Comparison of ENCODE assay signal across 23 cellular contexts in genomic region chr16:31002252-31002700, GRCh38. TPM values are rescaled to one million over a fixed set of nuclear protein-coding genes. Genes with fewer than 3 reads are reported as not detected.
DNase-seq lines count a peak whose midpoint lies in the region; ATAC-seq and TF ChIP-seq lines count a peak whose summit lies in the region.
"Had no signal": no experiment of that assay in that cellular context is flagged by ENCODE, and none has a peak within 500 bp of the region (broad histone marks: within the 10 kb centered on the region; RNA-seq: fewer than 3 reads in every experiment).

No MANE protein-coding gene starts in this region.

- in situ Hi-C loops in T47D (cut with HindIII; ENCODE audit: low pct_unique_long_range_greater_than_20kb, low sequenced_read_pairs), result no loop called here

- H3K4me3 ChIP-seq in epithelial cell of esophagus (ENCODE audit: low read length), result no peak overlapping the region
- H3K4me3 ChIP-seq: tibial artery had no signal

- no TSS peak for BruUV-seq in MCF 10A (replicated peaks; lab: Mats Ljungman, UMichigan)

- H3K36me3 Mint-ChIP-seq in MCF 10A (ENCODE audit: insufficient read depth, unreplicated experiment) (no peaks in the 10 kb centered on the region), nephron (ENCODE audit: low read depth) (no peaks in the 10 kb centered on the region), type B pancreatic cell (no peaks in the 10 kb centered on the region), HFFc6 (ENCODE audit: low read depth) (peaks cover 6% of the 10 kb centered on the region; the same call in 1 of the 2 replicates)
- H3K36me3 Mint-ChIP-seq: activated naive CD4-positive, alpha-beta T cell treated with anti-CD3 and anti-CD28 coated beads, Interleukin-2, amount 50 U/mL, for 24 hours had no signal

- POLR2A ChIA-PET in MCF 10A (lab: Yijun Ruan, JAX), result interaction anchor here (0.7 kb wide), 1 partner anchor 53 kb away, joined by 3 read pairs; no protein-coding TSS in a partner anchor

- DNase-seq in T47D (ENCODE audit: low read depth in 1 of 2, low spot score in 1 of 2) (peak; percentile 91 to 92), MCF 10A (ENCODE audit: unreplicated experiment) (no peak), epithelial cell of esophagus (ENCODE audit: low read depth) (peak; percentile 86), type B pancreatic cell (ENCODE audit: extremely low spot score, unreplicated experiment) (no peak), HFFc6 (no peak)
- no peak for DNase-seq in activated T-cell treated with anti-CD3 and anti-CD28 coated beads, Interleukin-2, amount 50 U/mL, for 48 hours
- DNase-seq: activated CD4-positive, alpha-beta T cell treated with anti-CD3 and anti-CD28 coated beads, Interleukin-2, amount 50 U/mL, for 48 hours; activated CD4-positive, CD25-positive, alpha-beta regulatory T cell; activated CD8-positive, alpha-beta memory T cell treated with anti-CD3 and anti-CD28 coated beads, Interleukin-2, amount 50 U/mL, for 4 hours; CD4-positive, alpha-beta T cell; hippocampal formation; left ventricle myocardium superior; NCI-H2081; NCI-H345; stimulated activated CD4-positive, alpha-beta T cell treated with anti-CD3 and anti-CD28 coated beads, Interleukin-4, amount 100 ng/mL, for 4 hours; stimulated activated naive CD4-positive, alpha-beta T cell treated with Interleukin-2 at 50 U/mL for 16 hours; tibial artery had no signal

- ATAC-seq in GM19395 (IDR thresholded peaks at IDR 0.05; ENCODE audit: unreplicated experiment), result no peak
- ATAC-seq: activated T-helper 17 cell treated with anti-CD3 and anti-CD28 coated beads, Interleukin-2, amount 50 U/mL, for 72 hours had no signal

- peaks cover 6% of the 10 kb centered on the region for H3K4me1 Mint-ChIP-seq in MCF 10A (ENCODE audit: insufficient read depth, unreplicated experiment)
- peaks cover 42% of the 10 kb centered on the region for H3K4me1 Mint-ChIP-seq in nephron
- peaks cover 23% of the 10 kb centered on the region for H3K4me1 Mint-ChIP-seq in type B pancreatic cell (ENCODE audit: unreplicated experiment)
- peaks cover 41% of the 10 kb centered on the region for H3K4me1 Mint-ChIP-seq in HFFc6 (ENCODE audit: low read depth)
- H3K4me1 Mint-ChIP-seq: activated naive CD4-positive, alpha-beta T cell treated with anti-CD3 and anti-CD28 coated beads, Interleukin-2, amount 50 U/mL, for 24 hours; activated T-helper 17 cell treated with anti-CD3 and anti-CD28 coated beads, Interleukin-2, amount 50 U/mL, for 72 hours; central memory CD8-positive, alpha-beta T cell; IgD-negative memory B cell had no signal

- intact Hi-C loops in MCF 10A (cut with micrococcal nuclease), result no loop called here

- H3K4me3 Mint-ChIP-seq in MCF 10A (ENCODE audit: unreplicated experiment), result no peak overlapping the region
- peak overlapping the region in 1 of 3 experiments; percentile 21 for H3K4me3 Mint-ChIP-seq in nephron
- H3K4me3 Mint-ChIP-seq in type B pancreatic cell, result peak overlapping the region; percentile 75
- no peak overlapping the region for H3K4me3 Mint-ChIP-seq in HFFc6
- H3K4me3 Mint-ChIP-seq: activated naive CD4-positive, alpha-beta T cell treated with anti-CD3 and anti-CD28 coated beads, Interleukin-2, amount 50 U/mL, for 24 hours; activated T-helper 17 cell treated with anti-CD3 and anti-CD28 coated beads, Interleukin-2, amount 50 U/mL, for 72 hours; CD4-positive, alpha-beta T cell; central memory CD8-positive, alpha-beta T cell; IgD-negative memory B cell had no signal

- peaks cover 8% of the 10 kb centered on the region for H3K27me3 Mint-ChIP-seq in MCF 10A (ENCODE audit: insufficient read depth, unreplicated experiment)
- H3K27me3 Mint-ChIP-seq in nephron (ENCODE audit: low read depth), result peaks cover 3% of the 10 kb centered on the region
- H3K27me3 Mint-ChIP-seq in type B pancreatic cell, result peaks cover 14% of the 10 kb centered on the region
- H3K27me3 Mint-ChIP-seq in HFFc6 (ENCODE audit: insufficient read depth), result no peaks in the 10 kb centered on the region; the same call in none of the 2 replicates
- H3K27me3 Mint-ChIP-seq: activated naive CD4-positive, alpha-beta T cell treated with anti-CD3 and anti-CD28 coated beads, Interleukin-2, amount 50 U/mL, for 24 hours; activated T-helper 17 cell treated with anti-CD3 and anti-CD28 coated beads, Interleukin-2, amount 50 U/mL, for 72 hours; CD4-positive, alpha-beta T cell; central memory CD8-positive, alpha-beta T cell had no signal

- H3K9me3 Mint-ChIP-seq in MCF 10A (ENCODE audit: unreplicated experiment), result no peaks in the 10 kb centered on the region
- no peaks in the 10 kb centered on the region for H3K9me3 Mint-ChIP-seq in nephron
- no peaks in the 10 kb centered on the region for H3K9me3 Mint-ChIP-seq in type B pancreatic cell
- no peaks in the 10 kb centered on the region for H3K9me3 Mint-ChIP-seq in HFFc6
- H3K9me3 Mint-ChIP-seq: activated naive CD4-positive, alpha-beta T cell treated with anti-CD3 and anti-CD28 coated beads, Interleukin-2, amount 50 U/mL, for 24 hours; activated T-helper 17 cell treated with anti-CD3 and anti-CD28 coated beads, Interleukin-2, amount 50 U/mL, for 72 hours; CD4-positive, alpha-beta T cell; central memory CD8-positive, alpha-beta T cell; IgD-negative memory B cell had no signal

- no peak for TF ChIP-seq CTCF in MCF 10A (IDR thresholded peaks at IDR 0.05; ENCODE audit: unreplicated experiment)
- TF ChIP-seq CTCF in epithelial cell of esophagus (IDR thresholded peaks at IDR 0.05; ENCODE audit: insufficient read depth, low read depth, low read length, missing control alignments), result no peak
- no peak for TF ChIP-seq CTCF in nephron (IDR thresholded peaks at IDR 0.05; ENCODE audit: unreplicated experiment in 3 of 3)
- TF ChIP-seq CTCF in type B pancreatic cell (conservative IDR thresholded peaks at IDR 0.05), result no peak
- TF ChIP-seq CTCF in HFFc6 (IDR thresholded peaks at IDR 0.05), result no peak

- H3K27ac Mint-ChIP-seq in MCF 10A (ENCODE audit: low read depth, unreplicated experiment) (no peak overlapping the region), nephron (peak overlapping the region; percentile 59 to 90 (median 70)), type B pancreatic cell (peak overlapping the region; percentile 85), HFFc6 (no peak overlapping the region)
- H3K27ac Mint-ChIP-seq: activated naive CD4-positive, alpha-beta T cell treated with anti-CD3 and anti-CD28 coated beads, Interleukin-2, amount 50 U/mL, for 24 hours; activated T-helper 17 cell treated with anti-CD3 and anti-CD28 coated beads, Interleukin-2, amount 50 U/mL, for 72 hours; CD4-positive, alpha-beta T cell; IgD-negative memory B cell had no signal

- CTCF ChIA-PET in MCF 10A (lab: Yijun Ruan, JAX), result interaction anchor here (0.5 to 1.7 kb wide), 5 partner anchors 17 to 832 kb away, joined by 3 to 5 read pairs (median 4); no protein-coding TSS in a partner anchor

RNA-seq across cellular contexts. Expression of gene STX1B, which starts 8.2 kb away (rescaled TPM):
- total RNA-seq in MCF 10A (2022) (0.42 and 0.91 TPM in 2 replicates), type B pancreatic cell (ENCODE audit: low replicate concordance) (1.0 and 9.9 TPM in 2 replicates)
- total RNA-seq in HFFc6 (2021; fragmentation: NEBNext Ultra II Directional; extraction: Animal tissue kit (Norgen Biotek cat#: 25700)), result 1 to 10 TPM; 6.7 to 9.9 (median 7.1) TPM

RNA-seq across cellular contexts. Expression of gene HSD3B7, which starts 17.3 kb away (rescaled TPM):
- 5.0 and 5.3 TPM in 2 replicates for total RNA-seq in MCF 10A (2022)
- total RNA-seq in type B pancreatic cell (ENCODE audit: low replicate concordance), result 5.8 and 6.9 TPM in 2 replicates
- total RNA-seq in HFFc6 (2021; fragmentation: NEBNext Ultra II Directional; extraction: Animal tissue kit (Norgen Biotek cat#: 25700)), result 10 to 100 TPM; 15.1 to 24.6 (median 18.6) TPM

RNA-seq across cellular contexts. Expression of gene STX4, which starts 31.1 kb away (rescaled TPM):
- 66.7 and 89.2 TPM in 2 replicates for total RNA-seq in MCF 10A (2022)
- 35.3 and 38.5 TPM in 2 replicates for total RNA-seq in type B pancreatic cell (ENCODE audit: low replicate concordance)
- 10 to 100 TPM; 56.3 to 71.2 (median 64.2) TPM for total RNA-seq in HFFc6 (2021; fragmentation: NEBNext Ultra II Directional; extraction: Animal tissue kit (Norgen Biotek cat#: 25700))

RNA-seq across cellular contexts. Expression of gene SETD1A, which starts 44.7 kb away (rescaled TPM):
- total RNA-seq in MCF 10A (2022), result 15.0 and 15.8 TPM in 2 replicates
- 19.3 and 25.0 TPM in 2 replicates for total RNA-seq in type B pancreatic cell (ENCODE audit: low replicate concordance)
- total RNA-seq in HFFc6 (2021; fragmentation: NEBNext Ultra II Directional; extraction: Animal tissue kit (Norgen Biotek cat#: 25700)), result 10 to 100 TPM; 13.4 to 15.8 (median 14.4) TPM

RNA-seq across cellular contexts. Expression of gene ORAI3, which starts 53.4 kb away (rescaled TPM):
- total RNA-seq in MCF 10A (2022) (16.2 and 21.2 TPM in 2 replicates), type B pancreatic cell (ENCODE audit: low replicate concordance) (18.7 and 19.4 TPM in 2 replicates)
- total RNA-seq in HFFc6 (2021; fragmentation: NEBNext Ultra II Directional; extraction: Animal tissue kit (Norgen Biotek cat#: 25700)), result 10 to 100 TPM; 15.2 to 26.2 (median 18.4) TPM

Comparison
In these comparisons a context has a peak if more than half of its experiments do, and no peak if none do; other contexts are left out.
1. DNase-seq: peak in T47D (2 of 2) and epithelial cell of esophagus (single experiment); none in MCF 10A (single experiment), type B pancreatic cell (single experiment), HFFc6 (single experiment) and activated T-cell treated with anti-CD3 and anti-CD28 coated beads, Interleukin-2, amount 50 U/mL, for 48 hours (0 of 2).
2. H3K27ac Mint-ChIP-seq: peak in nephron (3 of 3) and type B pancreatic cell (single experiment); none in MCF 10A (single experiment) and HFFc6 (single experiment).